In genomic region chr10:131858583-131859340, GRCh38 we compare ENCODE assay signal across 19 cellular contexts. TPM values are rescaled to one million over a fixed set of nuclear protein-coding genes. Genes with fewer than 3 reads are reported as not detected.
DNase-seq lines count a peak whose midpoint lies in the region; ATAC-seq, FAIRE-seq and TF ChIP-seq lines count a peak whose summit lies in the region.
"Had no signal": no experiment of that assay in that cellular context is flagged by ENCODE, and none has a peak within 500 bp of the region (broad histone marks: within the 10 kb centered on the region; RNA-seq: fewer than 3 reads in every experiment).

No MANE protein-coding gene starts in this region.

- H3K9me3 Mint-ChIP-seq in osteocyte (ENCODE audit: unreplicated experiment) = no peaks in the 10 kb centered on the region
- H3K9me3 Mint-ChIP-seq: CD4-positive, alpha-beta T cell had no signal

- no peak overlapping the region for H3K9ac ChIP-seq in H1 (replicated peaks in 1 of 4; ENCODE audit: extremely low read depth in 1 of 4, low read depth in 3 of 4, low read length in 3 of 4)

- WGBS in H1 (ENCODE audit: extremely low coverage in 1 of 2, insufficient coverage in 1 of 2, insufficient read length in 1 of 2, insufficient replicate concordance in 2 of 2, low coverage in 1 of 2, low lambda C conversion rate in 2 of 2, missing lambda C conversion rate in 1 of 2), 2 experiments = 89% methylated on average over 35 of the region's 35 CpGs; no CpG with 5 or more reads in 1 of the 2 experiments

- intact Hi-C loops in cardiac septum (cut with DNase I) = no loop called here
- intact Hi-C loops in left ventricle myocardium inferior (cut with micrococcal nuclease) = no loop called here

- no peak overlapping the region for H3K27ac Mint-ChIP-seq in osteocyte (ENCODE audit: unreplicated experiment)
- H3K27ac Mint-ChIP-seq: CD4-positive, alpha-beta T cell; HFFc6 had no signal

- FAIRE-seq in H1 (lab: Jason Lieb, UNC) = no peak
- FAIRE-seq: A549, GM12878, GM19239, HepG2 had no signal

- H3K79me1 ChIP-seq in H1 (ENCODE audit: low read depth, low read length) = no peaks in the 10 kb centered on the region

- H3K23me2 ChIP-seq in H1 (ENCODE audit: low read depth, low read length) = no peaks in the 10 kb centered on the region

- no peak overlapping the region for H2BK120ac ChIP-seq in H1 (replicated peaks; ENCODE audit: low read depth, low read length)

- H3K4me1 Mint-ChIP-seq in osteocyte (ENCODE audit: unreplicated experiment) = no peaks in the 10 kb centered on the region

- H3K18ac ChIP-seq in H1 (ENCODE audit: extremely low read depth, low read length) = no peak overlapping the region

- no peak overlapping the region for H2BK15ac ChIP-seq in H1 (ENCODE audit: low read length)

- no peak overlapping the region for H3K23ac ChIP-seq in H1 (ENCODE audit: insufficient read length)

- DNase-seq in cardiac septum (ENCODE audit: low spot score) = peak; percentile 71
- no peak for DNase-seq in left ventricle myocardium inferior
- peak in 1 of 2 experiments; percentile 47 for DNase-seq in H1 (ENCODE audit: low read depth in 1 of 2, low spot score in 2 of 2)
- peak; percentile 77 for DNase-seq in osteocyte (ENCODE audit: extremely low spot score, unreplicated experiment)
- no peak for DNase-seq in HPDE6-E6E7 (ENCODE audit: extremely low spot score)
- DNase-seq in globus pallidus (ENCODE audit: low spot score) = no peak
- DNase-seq: Calu3; CD4-positive, alpha-beta T cell; HFFc6; MG63; NCI-H1092 treated with DMSO at 0.1 percent for 48 hours; NCI-H1694; NCI-H446 had no signal

- no peak overlapping the region for H3K4ac ChIP-seq in H1 (replicated peaks; ENCODE audit: insufficient read length, low read depth, low read length)

- TF ChIP-seq CTCF in left ventricle myocardium inferior (IDR thresholded peaks at IDR 0.05; ENCODE audit: borderline replicate concordance) (no peak), H1 (IDR thresholded peaks at IDR 0.05; ENCODE audit: control extremely low read depth in 1 of 3, insufficient read depth in 1 of 3, low read depth in 1 of 3, low read length in 3 of 3) (peak in 2 of 3 experiments; percentile 6 to 22; a peak in 2 of 4 replicates), osteocyte (IDR thresholded peaks at IDR 0.05) (no peak)

- H3K27me3 ChIP-seq in left ventricle myocardium inferior (ENCODE audit: low read depth) (peaks cover 94% of the 10 kb centered on the region), H1 (replicated peaks in 1 of 4; ENCODE audit: control insufficient read depth in 3 of 4, extremely low read depth in 1 of 4, insufficient read depth in 3 of 4, low read length in 3 of 4) (no peaks in the 10 kb centered on the region)

- H3K4me3 ChIP-seq in left ventricle myocardium inferior = no peak overlapping the region
- H3K4me3 ChIP-seq in H1 (ENCODE audit: extremely low read depth in 1 of 4, insufficient read depth in 2 of 4, low read depth in 3 of 4, low read length in 4 of 4) = no peak overlapping the region
- H3K4me3 ChIP-seq: A549, GM12878, MG63 had no signal

- H3K27me3 Mint-ChIP-seq in osteocyte (ENCODE audit: unreplicated experiment) = peaks cover 5% of the 10 kb centered on the region

- TF ChIP-seq POLR2A in H1 (IDR thresholded peaks at IDR 0.05; ENCODE audit: control extremely low read depth in 1 of 2, low read depth in 2 of 2, low read length in 2 of 2) = no peak

- CTCF ChIA-PET in H1 (lab: Charles Lee; ENCODE audit: partially characterized antibody) = interaction anchor here (0.7 to 3.8 kb wide), 6 partner anchors 12 to 376 kb away, joined by 3 to 21 read pairs (median 3); no protein-coding TSS in a partner anchor

- H3K4me1 ChIP-seq in left ventricle myocardium inferior (no peaks in the 10 kb centered on the region), H1 (replicated peaks in 1 of 4; ENCODE audit: control insufficient read depth in 3 of 4, insufficient read depth in 4 of 4, low read length in 3 of 4) (no peaks in the 10 kb centered on the region)
- H3K4me1 ChIP-seq: A549 had no signal

- no peaks in the 10 kb centered on the region for H3K36me3 Mint-ChIP-seq in osteocyte (ENCODE audit: unreplicated experiment)

- H4K5ac ChIP-seq in H1 (ENCODE audit: insufficient read length, low read depth, low read length) = no peak overlapping the region

- H2BK5ac ChIP-seq in H1 (ENCODE audit: low read depth, low read length) = no peak overlapping the region

- H2BK20ac ChIP-seq in H1 (ENCODE audit: low read length) = no peak overlapping the region

- no peaks in the 10 kb centered on the region for H3K79me2 ChIP-seq in H1 (ENCODE audit: control insufficient read depth in 1 of 2, insufficient read depth in 2 of 2, low read length in 2 of 2)

- no peak overlapping the region for H2AFZ ChIP-seq in H1 (ENCODE audit: low read length)

- H4K91ac ChIP-seq in H1 (replicated peaks; ENCODE audit: insufficient read length, low read length) = no peak overlapping the region

- no peak for TF ChIP-seq EP300 in H1 (IDR thresholded peaks at IDR 0.05; ENCODE audit: borderline replicate concordance in 1 of 2, low read depth in 2 of 2, low read length in 2 of 2)

- H3K27ac ChIP-seq in left ventricle myocardium inferior (replicated peaks) = no peak overlapping the region
- no peak overlapping the region for H3K27ac ChIP-seq in H1 (ENCODE audit: low read depth, low read length)
- H3K27ac ChIP-seq: A549 had no signal

- H2BK12ac ChIP-seq in H1 (ENCODE audit: low read depth, low read length) = no peak overlapping the region

- ATAC-seq in GM18861 (IDR thresholded peaks at IDR 0.05; ENCODE audit: unreplicated experiment) = no peak
- ATAC-seq: GM12878, HepG2, Right ventricle myocardium inferior had no signal

- no peak for TF ChIP-seq RAD21 in H1 (IDR thresholded peaks at IDR 0.05 in 1 of 2, conservative IDR thresholded peaks at IDR 0.05 in 1 of 2; ENCODE audit: low read depth in 2 of 2, low read length in 2 of 2)

- H2AK5ac ChIP-seq in H1 (ENCODE audit: low read depth, low read length) = no peak overlapping the region

- no peak overlapping the region for H3K4me2 ChIP-seq in H1 (ENCODE audit: insufficient read depth in 1 of 2, low read depth in 2 of 2, low read length in 2 of 2)
- H3K4me2 ChIP-seq: A549 had no signal

- POLR2A ChIA-PET in H1 (lab: Charles Lee; ENCODE audit: partially characterized antibody) = no interaction called here

- H3K9me3 ChIP-seq in left ventricle myocardium inferior (replicated peaks) (no peaks in the 10 kb centered on the region), H1 (ENCODE audit: insufficient read depth in 2 of 2, low read depth in 1 of 2, low read length in 1 of 2) (no peaks in the 10 kb centered on the region)
- H3K9me3 ChIP-seq: A549, MG63 had no signal

- no peak overlapping the region; the same call in 1 of the 2 replicates for H4K8ac ChIP-seq in H1 (ENCODE audit: extremely low read depth, insufficient read depth, low read length)

- no peak overlapping the region for H3K4me3 Mint-ChIP-seq in osteocyte (ENCODE audit: unreplicated experiment)
- H3K4me3 Mint-ChIP-seq: CD4-positive, alpha-beta T cell; HFFc6 had no signal

- H3K36me3 ChIP-seq in left ventricle myocardium inferior (no peaks in the 10 kb centered on the region), H1 (ENCODE audit: control insufficient read depth in 2 of 4, insufficient read depth in 4 of 4, low read length in 3 of 4) (no peaks in the 10 kb centered on the region)
- H3K36me3 ChIP-seq: MG63 had no signal

- no peaks in the 10 kb centered on the region for H4K20me1 ChIP-seq in H1 (replicated peaks in 1 of 2; ENCODE audit: control insufficient read depth in 1 of 2, insufficient read depth in 2 of 2, low read length in 2 of 2)

- H3K14ac ChIP-seq in H1 (ENCODE audit: insufficient read length) = no peak overlapping the region

- H3K56ac ChIP-seq in H1 (replicated peaks; ENCODE audit: insufficient read length, low read depth, low read length) = no peak overlapping the region

TF ChIP-seq in H1, 55 proteins besides CTCF, POLR2A, EP300 and RAD21:
- TF ChIP-seq SIRT6 (IDR thresholded peaks at IDR 0.05; ENCODE audit: low read length) = no peak
- no peak for TF ChIP-seq GABPA (IDR thresholded peaks at IDR 0.05; ENCODE audit: borderline replicate concordance, insufficient read depth, low read length)
- TF ChIP-seq JUN (IDR thresholded peaks at IDR 0.05; ENCODE audit: low read depth, low read length) = no peak
- no peak for TF ChIP-seq TBP (IDR thresholded peaks at IDR 0.05; ENCODE audit: low read depth, low read length)
- TF ChIP-seq, protein P1, sequence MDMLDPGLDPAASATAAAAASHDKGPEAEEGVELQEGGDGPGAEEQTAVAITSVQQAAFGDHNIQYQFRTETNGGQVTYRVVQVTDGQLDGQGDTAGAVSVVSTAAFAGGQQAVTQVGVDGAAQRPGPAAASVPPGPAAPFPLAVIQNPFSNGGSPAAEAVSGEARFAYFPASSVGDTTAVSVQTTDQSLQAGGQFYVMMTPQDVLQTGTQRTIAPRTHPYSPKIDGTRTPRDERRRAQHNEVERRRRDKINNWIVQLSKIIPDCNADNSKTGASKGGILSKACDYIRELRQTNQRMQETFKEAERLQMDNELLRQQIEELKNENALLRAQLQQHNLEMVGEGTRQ (IDR thresholded peaks at IDR 0.05; ENCODE audit: low read length) = no peak
- no peak for TF ChIP-seq SP1 (IDR thresholded peaks at IDR 0.05; ENCODE audit: low read depth, low read length)
- no peak for TF ChIP-seq TAF7 (optimal IDR thresholded peaks at IDR 0.05; ENCODE audit: borderline replicate concordance, low read depth, low read length)
- no peak for TF ChIP-seq HDAC2 (IDR thresholded peaks at IDR 0.05; ENCODE audit: borderline replicate concordance in 1 of 2, low read depth in 2 of 2, low read length in 2 of 2)
- no peak for TF ChIP-seq KDM1A (IDR thresholded peaks at IDR 0.05; ENCODE audit: borderline replicate concordance, low read length)
- TF ChIP-seq KDM4A (IDR thresholded peaks at IDR 0.05; ENCODE audit: low read depth, low read length, severe bottlenecking) = no peak

RNA-seq across cellular contexts. Expression of gene PPP2R2D, which starts 42.0 kb away (rescaled TPM):
- total RNA-seq in cardiac septum (35.3 TPM), left ventricle myocardium inferior (38.2 TPM), osteocyte (28.9 and 29.3 TPM in 2 replicates)
- total RNA-seq in H1 (2021; fragmentation: NEBNext Ultra II Directional; extraction: Animal tissue kit (Norgen Biotek cat#: 25700)) = 32.8 and 34.1 TPM in 2 replicates
- 22.8 and 25.4 TPM in 2 replicates for polyA plus RNA-seq in H1 (2011; rRNA removed)
- polyA plus RNA-seq in H1 (2011; cell fraction: cytosol; rRNA removed) = 27.9 TPM
- 48.3 TPM for polyA plus RNA-seq in H1 (2011; cell fraction: nucleus; rRNA removed)
- 23.0 to 27.3 TPM (median 25.8 TPM) in 4 replicates for polyA plus RNA-seq in H1 (2012, experiment 1 of 2)
- 17.9 TPM for polyA plus RNA-seq in H1 (2012, experiment 2 of 2)
- 25.0 TPM for polyA plus RNA-seq in H1 (2013, experiment 1 of 2)
- polyA plus RNA-seq in H1 (2013, experiment 2 of 2) = 25.3 TPM
- polyA minus RNA-seq in H1 (2011; rRNA and poly(A)+ RNA removed) = 38.8 and 40.7 TPM in 2 replicates
- 18.9 TPM for polyA minus RNA-seq in H1 (2011; cell fraction: cytosol; rRNA and poly(A)+ RNA removed)
- 42.4 TPM for polyA minus RNA-seq in H1 (2011; cell fraction: nucleus; rRNA and poly(A)+ RNA removed)

Comparison
In these comparisons a context has a peak if more than half of its experiments do, and no peak if none do; other contexts are left out.
1. DNase-seq: peak in cardiac septum (single experiment) and osteocyte (single experiment); none in left ventricle myocardium inferior (single experiment), HPDE6-E6E7 (single experiment) and globus pallidus (single experiment).
2. CTCF ChIP-seq: peak in H1 (2 of 3); none in left ventricle myocardium inferior (single experiment) and osteocyte (single experiment).